ENCODE assay signal across 21 cellular contexts in genomic region chr3:58092516-58092915, GRCh38.
"Had no signal": no experiment of that assay in that cellular context is flagged by ENCODE, and none has a peak within 500 bp of the region (broad histone marks: within the 10 kb centered on the region; RNA-seq: fewer than 3 reads in every experiment).

No MANE protein-coding gene starts in this region.

- H3K9me3 ChIP-seq: ascending aorta, heart right ventricle, mucosa of descending colon, prostate gland, right atrium auricular region, tibial nerve had no signal

- H2AFZ ChIP-seq: neural progenitor cell had no signal

- H3K27ac ChIP-seq: heart right ventricle, neural progenitor cell, prostate gland, right atrium auricular region had no signal

- H3K4me3 ChIP-seq: ascending aorta, heart right ventricle, mucosa of descending colon, neural progenitor cell, prostate gland, right atrium auricular region, tibial nerve had no signal

- ATAC-seq: activated naive CD8-positive, alpha-beta T cell treated with anti-CD3 and anti-CD28 coated beads, Interleukin-2, amount 50 U/mL, for 24 hours; activated T-cell treated with anti-CD3 and anti-CD28 coated beads, Interleukin-2, amount 50 U/mL, for 4 hours; effector memory CD8-positive, alpha-beta T cell; heart right ventricle; mucosa of descending colon; naive thymus-derived CD4-positive, alpha-beta T cell had no signal

- DNase-seq: activated CD4-positive, alpha-beta T cell treated with anti-CD3 and anti-CD28 coated beads, Interleukin-2, amount 50 U/mL, for 1 hour; activated CD4-positive, CD25-positive, alpha-beta regulatory T cell; activated CD8-positive, alpha-beta memory T cell treated with anti-CD3 and anti-CD28 coated beads, Interleukin-2, amount 50 U/mL, for 4 hours; activated naive CD4-positive, alpha-beta T cell treated with anti-CD3 and anti-CD28 coated beads, Interleukin-2, amount 10 ng/mL, durations not matched to agents 7 days and 5 days; activated naive CD8-positive, alpha-beta T cell treated with anti-CD3 and anti-CD28 coated beads, Interleukin-2, amount 50 U/mL, for 24 hours; activated T-cell treated with anti-CD3 and anti-CD28 coated beads, Interleukin-2, amount 50 U/mL, for 4 hours; effector memory CD8-positive, alpha-beta T cell; heart right ventricle; immature natural killer cell; mucosa of descending colon; naive thymus-derived CD4-positive, alpha-beta T cell; stimulated activated CD4-positive, alpha-beta T cell treated with anti-CD3 and anti-CD28 coated beads, Interleukin-2, amount 100 ng/mL, for 24 hours; stimulated activated naive CD4-positive, alpha-beta T cell treated with Interleukin-2 at 50 U/mL for 16 hours; T-helper 9 cell had no signal

- FAIRE-seq: bronchial epithelial cell, urothelium cell line had no signal

- H3K9ac ChIP-seq: neural progenitor cell had no signal

- H3K36me3 ChIP-seq: neural progenitor cell had no signal

- H3K4me2 ChIP-seq: neural progenitor cell had no signal

- H3K4me1 ChIP-seq: neural progenitor cell, prostate gland, tibial nerve had no signal

- H3K27me3 ChIP-seq: ascending aorta, heart right ventricle, neural progenitor cell, right atrium auricular region, tibial nerve had no signal
